33 cellular contexts compared by ENCODE assay signal in genomic region chr19:29016926-29017760, GRCh38.
"Had no signal": no experiment of that assay in that cellular context is flagged by ENCODE, and none has a peak within 500 bp of the region (broad histone marks: within the 10 kb centered on the region; RNA-seq: fewer than 3 reads in every experiment).

No MANE protein-coding gene starts in this region.

- DNase-seq: activated CD4-positive, alpha-beta memory T cell treated with anti-CD3 and anti-CD28 coated beads, Interleukin-2, amount 10 ng/mL, durations not matched to agents 7 days and 5 days; activated CD4-positive, alpha-beta T cell treated with anti-CD3 and anti-CD28 coated beads for 1 hour; activated CD4-positive, alpha-beta T cell treated with anti-CD3 and anti-CD28 coated beads for 48 hours; activated CD4-positive, CD25-positive, alpha-beta regulatory T cell; activated CD8-positive, alpha-beta memory T cell treated with anti-CD3 and anti-CD28 coated beads for 24 hours; activated CD8-positive, alpha-beta memory T cell treated with anti-CD3 and anti-CD28 coated beads, Interleukin-2, amount 10 ng/mL, durations not matched to agents 7 days and 5 days; activated CD8-positive, alpha-beta memory T cell treated with anti-CD3 and anti-CD28 coated beads, Interleukin-2, amount 50 U/mL, for 48 hours; activated effector memory CD4-positive, alpha-beta T cell treated with anti-CD3 and anti-CD28 coated beads, Interleukin-2, amount 50 U/mL, for 16 hours; activated naive CD4-positive, alpha-beta T cell; activated naive CD4-positive, alpha-beta T cell treated with anti-CD3 and anti-CD28 coated beads, Interleukin-2, amount 50 U/mL, for 16 hours; activated naive CD8-positive, alpha-beta T cell treated with anti-CD3 and anti-CD28 coated beads for 36 hours; activated T-cell treated with anti-CD3 and anti-CD28 coated beads, Interleukin-2, amount 50 U/mL, for 72 hours; amniotic stem cell; IMR-90; NCI-H1105; NCI-H1417 treated with DMSO at 0.1 percent for 48 hours; NCI-H187 treated with DMSO at 0.1 percent for 48 hours; NCI-H2081; NCI-H2171 treated with DMSO at 0.1 percent for 48 hours; NCI-H2227 treated with DMSO at 0.1 percent for 48 hours; NCI-H524 treated with DMSO at 0.1 percent for 48 hours; NK-92 treated with Interleukin-12 subunit alpha and Interleukin-12 subunit beta, amount 100 ng/mL, for 24 hours; PC-3; SW 1271; T-helper 1 cell; T-helper 2 cell; T-helper 9 cell; WERI-Rb-1 had no signal

- H3K9me3 ChIP-seq: ascending aorta had no signal

- H3K4me3 ChIP-seq: ascending aorta, K562 had no signal

- H3K4me1 ChIP-seq: ascending aorta had no signal

- H3K27me3 ChIP-seq: ascending aorta had no signal

- H3K36me3 ChIP-seq: ascending aorta, WERI-Rb-1 had no signal

- ATAC-seq: activated CD8-positive, alpha-beta memory T cell treated with anti-CD3 and anti-CD28 coated beads, Interleukin-2, amount 10 ng/mL, durations not matched to agents 7 days and 5 days; activated T-cell treated with anti-CD3 and anti-CD28 coated beads, Interleukin-2, amount 50 U/mL, for 72 hours; activated T-helper 17 cell treated with anti-CD3 and anti-CD28 coated beads, Interleukin-2, amount 50 U/mL, for 72 hours; K562; PC-3; Right ventricle myocardium inferior had no signal

- H3K27ac ChIP-seq: ascending aorta, RWPE1, WERI-Rb-1 had no signal
